1 cellular context compared by ENCODE assay signal in the genomic region with DNA sequence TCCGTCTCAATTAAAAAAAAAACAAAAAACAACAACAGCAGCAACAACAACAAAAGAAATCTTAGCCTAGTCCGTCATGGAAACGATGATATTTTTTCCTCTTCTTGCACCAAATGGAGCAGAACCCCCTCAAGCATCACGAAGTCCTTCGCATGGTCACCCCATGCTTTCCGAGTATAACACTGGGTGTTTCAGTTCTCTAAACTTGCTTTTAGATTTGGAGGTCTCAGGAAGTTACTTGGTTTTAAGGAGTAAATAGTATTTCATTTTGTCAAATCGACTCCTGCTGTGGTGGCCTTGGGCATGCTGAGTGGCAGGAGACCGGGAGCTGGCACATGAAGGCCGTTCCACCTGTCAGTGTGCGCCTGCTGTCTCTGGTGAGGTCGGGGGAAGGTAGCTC.
TF ChIP-seq lines count a peak whose summit lies in the region.

No MANE protein-coding gene starts in this region.

TF ChIP-seq in GM12878, 131 proteins besides CTCF, POLR2A, EP300 and RAD21 (continued from another document and continues in another):
- TF ChIP-seq, protein P1, sequence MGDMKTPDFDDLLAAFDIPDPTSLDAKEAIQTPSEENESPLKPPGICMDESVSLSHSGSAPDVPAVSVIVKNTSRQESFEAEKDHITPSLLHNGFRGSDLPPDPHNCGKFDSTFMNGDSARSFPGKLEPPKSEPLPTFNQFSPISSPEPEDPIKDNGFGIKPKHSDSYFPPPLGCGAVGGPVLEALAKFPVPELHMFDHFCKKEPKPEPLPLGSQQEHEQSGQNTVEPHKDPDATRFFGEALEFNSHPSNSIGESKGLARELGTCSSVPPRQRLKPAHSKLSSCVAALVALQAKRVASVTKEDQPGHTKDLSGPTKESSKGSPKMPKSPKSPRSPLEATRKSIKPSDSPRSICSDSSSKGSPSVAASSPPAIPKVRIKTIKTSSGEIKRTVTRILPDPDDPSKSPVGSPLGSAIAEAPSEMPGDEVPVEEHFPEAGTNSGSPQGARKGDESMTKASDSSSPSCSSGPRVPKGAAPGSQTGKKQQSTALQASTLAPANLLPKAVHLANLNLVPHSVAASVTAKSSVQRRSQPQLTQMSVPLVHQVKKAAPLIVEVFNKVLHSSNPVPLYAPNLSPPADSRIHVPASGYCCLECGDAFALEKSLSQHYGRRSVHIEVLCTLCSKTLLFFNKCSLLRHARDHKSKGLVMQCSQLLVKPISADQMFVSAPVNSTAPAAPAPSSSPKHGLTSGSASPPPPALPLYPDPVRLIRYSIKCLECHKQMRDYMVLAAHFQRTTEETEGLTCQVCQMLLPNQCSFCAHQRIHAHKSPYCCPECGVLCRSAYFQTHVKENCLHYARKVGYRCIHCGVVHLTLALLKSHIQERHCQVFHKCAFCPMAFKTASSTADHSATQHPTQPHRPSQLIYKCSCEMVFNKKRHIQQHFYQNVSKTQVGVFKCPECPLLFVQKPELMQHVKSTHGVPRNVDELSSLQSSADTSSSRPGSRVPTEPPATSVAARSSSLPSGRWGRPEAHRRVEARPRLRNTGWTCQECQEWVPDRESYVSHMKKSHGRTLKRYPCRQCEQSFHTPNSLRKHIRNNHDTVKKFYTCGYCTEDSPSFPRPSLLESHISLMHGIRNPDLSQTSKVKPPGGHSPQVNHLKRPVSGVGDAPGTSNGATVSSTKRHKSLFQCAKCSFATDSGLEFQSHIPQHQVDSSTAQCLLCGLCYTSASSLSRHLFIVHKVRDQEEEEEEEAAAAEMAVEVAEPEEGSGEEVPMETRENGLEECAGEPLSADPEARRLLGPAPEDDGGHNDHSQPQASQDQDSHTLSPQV (IDR thresholded peaks at IDR 0.05): peak; percentile 86
- TF ChIP-seq ZNF217 (IDR thresholded peaks at IDR 0.05) (no peak), MEF2A (IDR thresholded peaks at IDR 0.05; ENCODE audit: insufficient read depth, low read depth, low read length) (peak; percentile 50; the same call in 1 of the 2 replicates), MXI1 (IDR thresholded peaks at IDR 0.05; ENCODE audit: low read depth, low read length) (no peak), ESRRA (IDR thresholded peaks at IDR 0.05; ENCODE audit: low read length) (no peak), TCF7 (IDR thresholded peaks at IDR 0.05; ENCODE audit: borderline replicate concordance) (no peak), ZNF274 (IDR thresholded peaks at IDR 0.05; ENCODE audit: insufficient read depth, insufficient read length) (no peak), PAX8 (IDR thresholded peaks at IDR 0.05) (no peak), ATF7 (IDR thresholded peaks at IDR 0.05; ENCODE audit: low read depth) (no peak), FOXK2 (IDR thresholded peaks at IDR 0.05) (no peak), RCOR1 (conservative IDR thresholded peaks at IDR 0.05; ENCODE audit: low read depth, low read length) (no peak), SP1 (IDR thresholded peaks at IDR 0.05; ENCODE audit: low read depth, low read length) (peak; percentile 44), STAT3 (IDR thresholded peaks at IDR 0.05; ENCODE audit: low read depth, low read length) (no peak), TARDBP (IDR thresholded peaks at IDR 0.05; ENCODE audit: borderline replicate concordance) (no peak), PAX5 (IDR thresholded peaks at IDR 0.05; ENCODE audit: borderline replicate concordance, low read depth, low read length) (peak; percentile 83), MTA2 (IDR thresholded peaks at IDR 0.05; ENCODE audit: low read depth) (peak; percentile 53; the same call in 1 of the 2 replicates), IKZF2 (IDR thresholded peaks at IDR 0.05) (peak; percentile 54 to 55; a peak in 3 of 4 replicates), SMARCA5 (IDR thresholded peaks at IDR 0.05) (no peak), IRF4 (IDR thresholded peaks at IDR 0.05; ENCODE audit: low read depth, low read length) (peak; percentile 78), NR2F1 (conservative IDR thresholded peaks at IDR 0.05) (no peak), LARP7 (IDR thresholded peaks at IDR 0.05) (no peak), CHD1 (IDR thresholded peaks at IDR 0.05; ENCODE audit: low read depth, low read length) (no peak), ZNF384 (IDR thresholded peaks at IDR 0.05; ENCODE audit: borderline replicate concordance, low read depth, low read length) (no peak), CREB1 (IDR thresholded peaks at IDR 0.05; ENCODE audit: low read depth) (peak; percentile 56; the same call in 1 of the 2 replicates), NR2C1 (IDR thresholded peaks at IDR 0.05) (no peak), POLR2AphosphoS2 (IDR thresholded peaks at IDR 0.05; ENCODE audit: low read depth, low read length) (no peak), SPI1 (IDR thresholded peaks at IDR 0.05; ENCODE audit: borderline replicate concordance, insufficient read depth, low read depth, low read length) (peak; percentile 94), SRF (IDR thresholded peaks at IDR 0.05; ENCODE audit: low read depth in 2 of 2, low read length in 2 of 2) (no peak), NFXL1 (IDR thresholded peaks at IDR 0.05; ENCODE audit: borderline replicate concordance) (no peak), ZNF207 (IDR thresholded peaks at IDR 0.05; ENCODE audit: borderline replicate concordance) (no peak)
- TF ChIP-seq, protein P2, sequence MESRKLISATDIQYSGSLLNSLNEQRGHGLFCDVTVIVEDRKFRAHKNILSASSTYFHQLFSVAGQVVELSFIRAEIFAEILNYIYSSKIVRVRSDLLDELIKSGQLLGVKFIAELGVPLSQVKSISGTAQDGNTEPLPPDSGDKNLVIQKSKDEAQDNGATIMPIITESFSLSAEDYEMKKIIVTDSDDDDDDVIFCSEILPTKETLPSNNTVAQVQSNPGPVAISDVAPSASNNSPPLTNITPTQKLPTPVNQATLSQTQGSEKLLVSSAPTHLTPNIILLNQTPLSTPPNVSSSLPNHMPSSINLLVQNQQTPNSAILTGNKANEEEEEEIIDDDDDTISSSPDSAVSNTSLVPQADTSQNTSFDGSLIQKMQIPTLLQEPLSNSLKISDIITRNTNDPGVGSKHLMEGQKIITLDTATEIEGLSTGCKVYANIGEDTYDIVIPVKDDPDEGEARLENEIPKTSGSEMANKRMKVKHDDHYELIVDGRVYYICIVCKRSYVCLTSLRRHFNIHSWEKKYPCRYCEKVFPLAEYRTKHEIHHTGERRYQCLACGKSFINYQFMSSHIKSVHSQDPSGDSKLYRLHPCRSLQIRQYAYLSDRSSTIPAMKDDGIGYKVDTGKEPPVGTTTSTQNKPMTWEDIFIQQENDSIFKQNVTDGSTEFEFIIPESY (IDR thresholded peaks at IDR 0.05): no peak
- TF ChIP-seq, protein P3, sequence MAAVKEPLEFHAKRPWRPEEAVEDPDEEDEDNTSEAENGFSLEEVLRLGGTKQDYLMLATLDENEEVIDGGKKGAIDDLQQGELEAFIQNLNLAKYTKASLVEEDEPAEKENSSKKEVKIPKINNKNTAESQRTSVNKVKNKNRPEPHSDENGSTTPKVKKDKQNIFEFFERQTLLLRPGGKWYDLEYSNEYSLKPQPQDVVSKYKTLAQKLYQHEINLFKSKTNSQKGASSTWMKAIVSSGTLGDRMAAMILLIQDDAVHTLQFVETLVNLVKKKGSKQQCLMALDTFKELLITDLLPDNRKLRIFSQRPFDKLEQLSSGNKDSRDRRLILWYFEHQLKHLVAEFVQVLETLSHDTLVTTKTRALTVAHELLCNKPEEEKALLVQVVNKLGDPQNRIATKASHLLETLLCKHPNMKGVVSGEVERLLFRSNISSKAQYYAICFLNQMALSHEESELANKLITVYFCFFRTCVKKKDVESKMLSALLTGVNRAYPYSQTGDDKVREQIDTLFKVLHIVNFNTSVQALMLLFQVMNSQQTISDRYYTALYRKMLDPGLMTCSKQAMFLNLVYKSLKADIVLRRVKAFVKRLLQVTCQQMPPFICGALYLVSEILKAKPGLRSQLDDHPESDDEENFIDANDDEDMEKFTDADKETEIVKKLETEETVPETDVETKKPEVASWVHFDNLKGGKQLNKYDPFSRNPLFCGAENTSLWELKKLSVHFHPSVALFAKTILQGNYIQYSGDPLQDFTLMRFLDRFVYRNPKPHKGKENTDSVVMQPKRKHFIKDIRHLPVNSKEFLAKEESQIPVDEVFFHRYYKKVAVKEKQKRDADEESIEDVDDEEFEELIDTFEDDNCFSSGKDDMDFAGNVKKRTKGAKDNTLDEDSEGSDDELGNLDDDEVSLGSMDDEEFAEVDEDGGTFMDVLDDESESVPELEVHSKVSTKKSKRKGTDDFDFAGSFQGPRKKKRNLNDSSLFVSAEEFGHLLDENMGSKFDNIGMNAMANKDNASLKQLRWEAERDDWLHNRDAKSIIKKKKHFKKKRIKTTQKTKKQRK (IDR thresholded peaks at IDR 0.05; ENCODE audit: low read depth, low read length): no peak
- TF ChIP-seq, protein P4, sequence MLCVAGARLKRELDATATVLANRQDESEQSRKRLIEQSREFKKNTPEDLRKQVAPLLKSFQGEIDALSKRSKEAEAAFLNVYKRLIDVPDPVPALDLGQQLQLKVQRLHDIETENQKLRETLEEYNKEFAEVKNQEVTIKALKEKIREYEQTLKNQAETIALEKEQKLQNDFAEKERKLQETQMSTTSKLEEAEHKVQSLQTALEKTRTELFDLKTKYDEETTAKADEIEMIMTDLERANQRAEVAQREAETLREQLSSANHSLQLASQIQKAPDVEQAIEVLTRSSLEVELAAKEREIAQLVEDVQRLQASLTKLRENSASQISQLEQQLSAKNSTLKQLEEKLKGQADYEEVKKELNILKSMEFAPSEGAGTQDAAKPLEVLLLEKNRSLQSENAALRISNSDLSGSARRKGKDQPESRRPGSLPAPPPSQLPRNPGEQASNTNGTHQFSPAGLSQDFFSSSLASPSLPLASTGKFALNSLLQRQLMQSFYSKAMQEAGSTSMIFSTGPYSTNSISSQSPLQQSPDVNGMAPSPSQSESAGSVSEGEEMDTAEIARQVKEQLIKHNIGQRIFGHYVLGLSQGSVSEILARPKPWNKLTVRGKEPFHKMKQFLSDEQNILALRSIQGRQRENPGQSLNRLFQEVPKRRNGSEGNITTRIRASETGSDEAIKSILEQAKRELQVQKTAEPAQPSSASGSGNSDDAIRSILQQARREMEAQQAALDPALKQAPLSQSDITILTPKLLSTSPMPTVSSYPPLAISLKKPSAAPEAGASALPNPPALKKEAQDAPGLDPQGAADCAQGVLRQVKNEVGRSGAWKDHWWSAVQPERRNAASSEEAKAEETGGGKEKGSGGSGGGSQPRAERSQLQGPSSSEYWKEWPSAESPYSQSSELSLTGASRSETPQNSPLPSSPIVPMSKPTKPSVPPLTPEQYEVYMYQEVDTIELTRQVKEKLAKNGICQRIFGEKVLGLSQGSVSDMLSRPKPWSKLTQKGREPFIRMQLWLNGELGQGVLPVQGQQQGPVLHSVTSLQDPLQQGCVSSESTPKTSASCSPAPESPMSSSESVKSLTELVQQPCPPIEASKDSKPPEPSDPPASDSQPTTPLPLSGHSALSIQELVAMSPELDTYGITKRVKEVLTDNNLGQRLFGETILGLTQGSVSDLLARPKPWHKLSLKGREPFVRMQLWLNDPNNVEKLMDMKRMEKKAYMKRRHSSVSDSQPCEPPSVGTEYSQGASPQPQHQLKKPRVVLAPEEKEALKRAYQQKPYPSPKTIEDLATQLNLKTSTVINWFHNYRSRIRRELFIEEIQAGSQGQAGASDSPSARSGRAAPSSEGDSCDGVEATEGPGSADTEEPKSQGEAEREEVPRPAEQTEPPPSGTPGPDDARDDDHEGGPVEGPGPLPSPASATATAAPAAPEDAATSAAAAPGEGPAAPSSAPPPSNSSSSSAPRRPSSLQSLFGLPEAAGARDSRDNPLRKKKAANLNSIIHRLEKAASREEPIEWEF (IDR thresholded peaks at IDR 0.05; ENCODE audit: insufficient replicate concordance, low read depth, low read length): no peak
- TF ChIP-seq, protein P5, sequence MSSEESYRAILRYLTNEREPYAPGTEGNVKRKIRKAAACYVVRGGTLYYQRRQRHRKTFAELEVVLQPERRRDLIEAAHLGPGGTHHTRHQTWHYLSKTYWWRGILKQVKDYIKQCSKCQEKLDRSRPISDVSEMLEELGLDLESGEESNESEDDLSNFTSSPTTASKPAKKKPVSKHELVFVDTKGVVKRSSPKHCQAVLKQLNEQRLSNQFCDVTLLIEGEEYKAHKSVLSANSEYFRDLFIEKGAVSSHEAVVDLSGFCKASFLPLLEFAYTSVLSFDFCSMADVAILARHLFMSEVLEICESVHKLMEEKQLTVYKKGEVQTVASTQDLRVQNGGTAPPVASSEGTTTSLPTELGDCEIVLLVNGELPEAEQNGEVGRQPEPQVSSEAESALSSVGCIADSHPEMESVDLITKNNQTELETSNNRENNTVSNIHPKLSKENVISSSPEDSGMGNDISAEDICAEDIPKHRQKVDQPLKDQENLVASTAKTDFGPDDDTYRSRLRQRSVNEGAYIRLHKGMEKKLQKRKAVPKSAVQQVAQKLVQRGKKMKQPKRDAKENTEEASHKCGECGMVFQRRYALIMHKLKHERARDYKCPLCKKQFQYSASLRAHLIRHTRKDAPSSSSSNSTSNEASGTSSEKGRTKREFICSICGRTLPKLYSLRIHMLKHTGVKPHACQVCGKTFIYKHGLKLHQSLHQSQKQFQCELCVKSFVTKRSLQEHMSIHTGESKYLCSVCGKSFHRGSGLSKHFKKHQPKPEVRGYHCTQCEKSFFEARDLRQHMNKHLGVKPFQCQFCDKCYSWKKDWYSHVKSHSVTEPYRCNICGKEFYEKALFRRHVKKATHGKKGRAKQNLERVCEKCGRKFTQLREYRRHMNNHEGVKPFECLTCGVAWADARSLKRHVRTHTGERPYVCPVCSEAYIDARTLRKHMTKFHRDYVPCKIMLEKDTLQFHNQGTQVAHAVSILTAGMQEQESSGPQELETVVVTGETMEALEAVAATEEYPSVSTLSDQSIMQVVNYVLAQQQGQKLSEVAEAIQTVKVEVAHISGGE (CRISPR knock-in tag; IDR thresholded peaks at IDR 0.05): no peak
- TF ChIP-seq, protein P6, sequence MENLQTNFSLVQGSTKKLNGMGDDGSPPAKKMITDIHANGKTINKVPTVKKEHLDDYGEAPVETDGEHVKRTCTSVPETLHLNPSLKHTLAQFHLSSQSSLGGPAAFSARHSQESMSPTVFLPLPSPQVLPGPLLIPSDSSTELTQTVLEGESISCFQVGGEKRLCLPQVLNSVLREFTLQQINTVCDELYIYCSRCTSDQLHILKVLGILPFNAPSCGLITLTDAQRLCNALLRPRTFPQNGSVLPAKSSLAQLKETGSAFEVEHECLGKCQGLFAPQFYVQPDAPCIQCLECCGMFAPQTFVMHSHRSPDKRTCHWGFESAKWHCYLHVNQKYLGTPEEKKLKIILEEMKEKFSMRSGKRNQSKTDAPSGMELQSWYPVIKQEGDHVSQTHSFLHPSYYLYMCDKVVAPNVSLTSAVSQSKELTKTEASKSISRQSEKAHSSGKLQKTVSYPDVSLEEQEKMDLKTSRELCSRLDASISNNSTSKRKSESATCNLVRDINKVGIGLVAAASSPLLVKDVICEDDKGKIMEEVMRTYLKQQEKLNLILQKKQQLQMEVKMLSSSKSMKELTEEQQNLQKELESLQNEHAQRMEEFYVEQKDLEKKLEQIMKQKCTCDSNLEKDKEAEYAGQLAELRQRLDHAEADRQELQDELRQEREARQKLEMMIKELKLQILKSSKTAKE (IDR thresholded peaks at IDR 0.05; ENCODE audit: low read depth, poor library complexity, severe bottlenecking): no peak
- TF ChIP-seq, protein P7, sequence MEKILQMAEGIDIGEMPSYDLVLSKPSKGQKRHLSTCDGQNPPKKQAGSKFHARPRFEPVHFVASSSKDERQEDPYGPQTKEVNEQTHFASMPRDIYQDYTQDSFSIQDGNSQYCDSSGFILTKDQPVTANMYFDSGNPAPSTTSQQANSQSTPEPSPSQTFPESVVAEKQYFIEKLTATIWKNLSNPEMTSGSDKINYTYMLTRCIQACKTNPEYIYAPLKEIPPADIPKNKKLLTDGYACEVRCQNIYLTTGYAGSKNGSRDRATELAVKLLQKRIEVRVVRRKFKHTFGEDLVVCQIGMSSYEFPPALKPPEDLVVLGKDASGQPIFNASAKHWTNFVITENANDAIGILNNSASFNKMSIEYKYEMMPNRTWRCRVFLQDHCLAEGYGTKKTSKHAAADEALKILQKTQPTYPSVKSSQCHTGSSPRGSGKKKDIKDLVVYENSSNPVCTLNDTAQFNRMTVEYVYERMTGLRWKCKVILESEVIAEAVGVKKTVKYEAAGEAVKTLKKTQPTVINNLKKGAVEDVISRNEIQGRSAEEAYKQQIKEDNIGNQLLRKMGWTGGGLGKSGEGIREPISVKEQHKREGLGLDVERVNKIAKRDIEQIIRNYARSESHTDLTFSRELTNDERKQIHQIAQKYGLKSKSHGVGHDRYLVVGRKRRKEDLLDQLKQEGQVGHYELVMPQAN (conservative IDR thresholded peaks at IDR 0.05): no peak
